Comparison of ENCODE assay signal across 8 cellular contexts in genomic region chr4:102344520-102344954, GRCh38. TPM values are rescaled to one million over a fixed set of nuclear protein-coding genes. Genes with fewer than 3 reads are reported as not detected.
DNase-seq lines count a peak whose midpoint lies in the region; ATAC-seq and TF ChIP-seq lines count a peak whose summit lies in the region.

No MANE protein-coding gene starts in this region.

- peak; percentile 52 for DNase-seq in GM19238 (ENCODE audit: insufficient read length, low spot score)
- peak; percentile 65 for DNase-seq in RWPE2 (ENCODE audit: low spot score)
- peak; percentile 81 for DNase-seq in activated naive CD4-positive, alpha-beta T cell treated with anti-CD3 and anti-CD28 coated beads, Interleukin-2, amount 10 ng/mL, durations not matched to agents 7 days and 5 days
- peak; percentile 69 for DNase-seq in Right ventricle myocardium superior
- DNase-seq in posterior vena cava (ENCODE audit: low spot score), result peak; percentile 90

- TF ChIP-seq CTCF in C4-2B (conservative IDR thresholded peaks at IDR 0.05), result no peak
- no peak for TF ChIP-seq CTCF in RWPE2 (IDR thresholded peaks at IDR 0.05; ENCODE audit: poor library complexity, severe bottlenecking)

- H3K27ac Mint-ChIP-seq in activated naive CD4-positive, alpha-beta T cell treated with anti-CD3 and anti-CD28 coated beads, Interleukin-2, amount 10 ng/mL, durations not matched to agents 7 days and 5 days, result peak overlapping the region; percentile 98

- peak overlapping the region; percentile 43 for H3K4me3 ChIP-seq in RWPE2 (ENCODE audit: severe bottlenecking)
- peak overlapping the region; percentile 59 for H3K4me3 ChIP-seq in urinary bladder (ENCODE audit: low read depth, low read length)

- H3K9me3 Mint-ChIP-seq in activated naive CD4-positive, alpha-beta T cell treated with anti-CD3 and anti-CD28 coated beads, Interleukin-2, amount 10 ng/mL, durations not matched to agents 7 days and 5 days, result no peaks in the 10 kb centered on the region

- CTCF ChIA-PET in activated naive CD4-positive, alpha-beta T cell treated with anti-CD3 and anti-CD28 coated beads, Interleukin-2, amount 10 ng/mL, durations not matched to agents 7 days and 5 days (lab: Charles Lee), result interaction anchor here (0.9 to 2.6 kb wide), 3 partner anchors 86 to 104 kb away, joined by 3 to 29 read pairs (median 5); no protein-coding TSS in a partner anchor

- peak; percentile 64 for ATAC-seq in HG03354 (IDR thresholded peaks at IDR 0.05; ENCODE audit: poor library complexity, severe bottlenecking, unreplicated experiment)
- ATAC-seq in RWPE2 (ENCODE audit: low read depth), result peak; percentile 79
- peak; percentile 88 for ATAC-seq in Right ventricle myocardium superior (ENCODE audit: poor library complexity)

- H3K36me3 Mint-ChIP-seq in activated naive CD4-positive, alpha-beta T cell treated with anti-CD3 and anti-CD28 coated beads, Interleukin-2, amount 10 ng/mL, durations not matched to agents 7 days and 5 days, result peaks cover 27% of the 10 kb centered on the region

- H3K27ac ChIP-seq in C4-2B (peak overlapping the region; percentile 99), RWPE2 (ENCODE audit: poor library complexity, severe bottlenecking) (no peak overlapping the region), urinary bladder (ENCODE audit: low read depth) (no peak overlapping the region)

- under 1% methylated on average over 48 of the region's 48 CpGs for WGBS in urinary bladder

- H3K4me3 Mint-ChIP-seq in activated naive CD4-positive, alpha-beta T cell treated with anti-CD3 and anti-CD28 coated beads, Interleukin-2, amount 10 ng/mL, durations not matched to agents 7 days and 5 days, result peak overlapping the region; percentile 83

- H3K36me3 ChIP-seq in RWPE2 (ENCODE audit: low read depth) (no peaks in the 10 kb centered on the region), urinary bladder (ENCODE audit: insufficient read depth) (no peaks in the 10 kb centered on the region)

- H3K9me3 ChIP-seq in RWPE2 (ENCODE audit: severe bottlenecking), result no peaks in the 10 kb centered on the region

- intact Hi-C loops in Right ventricle myocardium superior (cut with DNase I), result no loop called here
- intact Hi-C loops in posterior vena cava (cut with DNase I), result no loop called here

- H3K27me3 Mint-ChIP-seq in activated naive CD4-positive, alpha-beta T cell treated with anti-CD3 and anti-CD28 coated beads, Interleukin-2, amount 10 ng/mL, durations not matched to agents 7 days and 5 days, result peaks cover 12% of the 10 kb centered on the region

- H3K4me1 ChIP-seq in RWPE2 (ENCODE audit: insufficient read depth, poor library complexity, severe bottlenecking), result no peaks in the 10 kb centered on the region
- H3K4me1 ChIP-seq in urinary bladder (ENCODE audit: insufficient read depth), result no peaks in the 10 kb centered on the region

- no peaks in the 10 kb centered on the region for H3K27me3 ChIP-seq in RWPE2 (ENCODE audit: insufficient read depth, poor library complexity, severe bottlenecking)

- H3K4me1 Mint-ChIP-seq in activated naive CD4-positive, alpha-beta T cell treated with anti-CD3 and anti-CD28 coated beads, Interleukin-2, amount 10 ng/mL, durations not matched to agents 7 days and 5 days, result peaks cover 51% of the 10 kb centered on the region

RNA-seq across cellular contexts. Expression of gene SLC39A8, which starts 0.7 kb away (rescaled TPM):
- 1.6 TPM for total RNA-seq in Right ventricle myocardium superior
- 10 to 100 TPM; 13.4 to 24.8 TPM for total RNA-seq in posterior vena cava
- total RNA-seq in urinary bladder, result 25.3 TPM
- 8.1 TPM for polyA plus RNA-seq in urinary bladder
